5 cellular contexts compared by ENCODE assay signal in the genomic region with DNA sequence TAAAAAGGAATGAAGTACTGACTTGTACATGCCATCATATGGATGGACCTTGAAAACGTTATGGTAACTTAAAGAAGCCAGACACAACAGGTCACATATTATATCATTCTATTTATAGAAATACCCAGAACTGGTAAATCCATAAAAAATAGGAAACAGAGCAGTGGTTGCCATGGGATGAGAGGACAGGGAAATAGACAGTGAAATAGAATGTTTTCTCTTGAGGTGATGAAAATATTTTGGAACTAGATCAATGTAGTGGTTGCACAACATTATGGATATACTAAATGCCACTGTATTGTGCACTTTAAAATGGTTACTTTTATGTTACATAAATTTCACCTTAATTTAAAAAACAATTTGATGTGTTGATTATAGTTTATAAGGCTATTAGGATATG.
"Had no signal": no experiment of that assay in that cellular context is flagged by ENCODE, and none has a peak within 500 bp of the region (broad histone marks: within the 10 kb centered on the region; RNA-seq: fewer than 3 reads in every experiment).

No MANE protein-coding gene starts in this region.

- H3K4me3 ChIP-seq: GM23338 had no signal

- H3K4me1 Mint-ChIP-seq: IgD-negative memory B cell had no signal

- H3K4me3 Mint-ChIP-seq: GM23338, H9, IgD-negative memory B cell had no signal

- ATAC-seq: GM23338 had no signal

- H3K27me3 Mint-ChIP-seq: IgD-negative memory B cell had no signal

- H3K27ac Mint-ChIP-seq: GM23338, H9, IgD-negative memory B cell had no signal

- DNase-seq: H9, HCEC 1CT, KBM-7 had no signal

- H3K36me3 Mint-ChIP-seq: IgD-negative memory B cell had no signal
